In the genomic region with DNA sequence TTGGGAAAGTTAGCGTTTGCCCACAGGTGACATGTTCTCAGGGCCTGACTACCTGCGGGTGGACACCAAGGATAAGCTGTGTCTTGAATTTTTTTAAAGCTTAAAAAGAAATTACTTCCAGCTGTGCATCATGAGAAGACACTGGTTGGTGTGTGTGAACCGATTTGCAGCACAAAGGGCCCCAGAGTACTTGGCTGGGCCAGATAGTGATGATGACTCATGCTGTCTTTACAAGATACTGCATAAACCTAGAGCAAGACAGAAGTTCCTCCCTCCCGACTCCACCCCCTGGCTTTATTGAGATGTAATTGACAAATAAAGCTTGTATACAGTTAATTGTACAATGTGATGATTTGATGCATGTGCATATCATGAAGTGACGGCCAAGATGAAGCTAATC, we compare ENCODE assay signal across 10 cellular contexts.
A peak's percentile ranks its signal among the peaks of the same experiment; 100 is the strongest.
DNase-seq lines count a peak whose midpoint lies in the region; ATAC-seq and TF ChIP-seq lines count a peak whose summit lies in the region.
"Had no signal": no experiment of that assay in that cellular context is flagged by ENCODE, and none has a peak within 500 bp of the region (broad histone marks: within the 10 kb centered on the region; RNA-seq: fewer than 3 reads in every experiment).

No MANE protein-coding gene starts in this region.

- intact Hi-C loops in PC-9 (cut with micrococcal nuclease; ENCODE audit: unreplicated experiment) = no loop called here

- CTCF ChIA-PET in PC-9 (lab: Charles Lee) = interaction anchor here (0.7 kb wide), 1 partner anchor 77 kb away, joined by 3 read pairs; no protein-coding TSS in a partner anchor

- H3K27ac ChIP-seq in PC-9 (no peak overlapping the region), osteoblast (ENCODE audit: low read depth, low read length) (peak overlapping the region; percentile 77)
- H3K27ac ChIP-seq: ovary had no signal

- H3K27me3 ChIP-seq in PC-9 (ENCODE audit: insufficient read depth, low read depth) = no peaks in the 10 kb centered on the region
- no peaks in the 10 kb centered on the region for H3K27me3 ChIP-seq in osteoblast (ENCODE audit: insufficient read depth, low read length)
- H3K27me3 ChIP-seq: ovary had no signal

- H2AFZ ChIP-seq in PC-9 (no peak overlapping the region), osteoblast (ENCODE audit: low read length) (no peak overlapping the region)

- H3K4me2 ChIP-seq in PC-9 (no peak overlapping the region), osteoblast (ENCODE audit: insufficient read depth, low read length) (peak overlapping the region; percentile 7)

- ATAC-seq in GM19467 (IDR thresholded peaks at IDR 0.05; ENCODE audit: unreplicated experiment) (no peak), GM21381 (IDR thresholded peaks at IDR 0.05; ENCODE audit: unreplicated experiment) (no peak)

- H3K9me3 ChIP-seq in PC-9 (ENCODE audit: insufficient read depth, low read depth) (no peaks in the 10 kb centered on the region), osteoblast (ENCODE audit: low read depth, low read length) (no peaks in the 10 kb centered on the region)
- H3K9me3 ChIP-seq: ovary had no signal

- POLR2A ChIA-PET in PC-9 (lab: Charles Lee; ENCODE audit: unreplicated experiment) = no interaction called here

- no peaks in the 10 kb centered on the region for H4K20me1 ChIP-seq in PC-9 (ENCODE audit: insufficient read depth)
- H4K20me1 ChIP-seq in osteoblast (ENCODE audit: insufficient read depth, low read length) = no peaks in the 10 kb centered on the region

- H3K4me1 ChIP-seq in PC-9 (replicated peaks; ENCODE audit: insufficient read depth) = peaks cover 23% of the 10 kb centered on the region
- peaks cover 42% of the 10 kb centered on the region for H3K4me1 ChIP-seq in osteoblast (ENCODE audit: insufficient read depth, low read length)

- H3K79me2 ChIP-seq in PC-9 (ENCODE audit: low read depth) (no peaks in the 10 kb centered on the region), osteoblast (ENCODE audit: insufficient read depth, low read length) (no peaks in the 10 kb centered on the region)

- no peak for TF ChIP-seq CTCF in PC-9 (conservative IDR thresholded peaks at IDR 0.05)
- TF ChIP-seq CTCF in osteoblast (IDR thresholded peaks at IDR 0.05; ENCODE audit: extremely low read depth, low read depth, low read length) = no peak

- H3K9me2 ChIP-seq in PC-9 (ENCODE audit: insufficient read depth) = no peaks in the 10 kb centered on the region

- peaks cover 15% of the 10 kb centered on the region; the same call in 1 of the 2 replicates for H3F3A ChIP-seq in PC-9 (ENCODE audit: insufficient read depth, low read depth)

- no TSS peak for BruUV-seq in PC-9 (replicated peaks; lab: Mats Ljungman, UMichigan)

- H3K4me3 ChIP-seq in PC-9 = no peak overlapping the region
- H3K4me3 ChIP-seq in osteoblast (ENCODE audit: insufficient read depth, low read length) = no peak overlapping the region
- H3K4me3 ChIP-seq: ovary had no signal

- DNase-seq in GM03348 (ENCODE audit: low spot score) (peak; percentile 82), PC-9 (peak; percentile 21 to 39), fibroblast of gingiva (ENCODE audit: low read depth) (peak; percentile 91), osteoblast (ENCODE audit: insufficient read length, low spot score, missing footprints) (peak; percentile 86), NCI-H345 treated with DMSO at 0.1 percent for 48 hours (lab: John Stamatoyannopoulos, UW; ENCODE audit: unreplicated experiment) (no peak), GF-D8 (lab: John Stamatoyannopoulos, UW) (no peak)
- DNase-seq: SHP77 had no signal

- no peaks in the 10 kb centered on the region for H3K36me3 ChIP-seq in PC-9 (ENCODE audit: low read depth)
- no peaks in the 10 kb centered on the region for H3K36me3 ChIP-seq in osteoblast (ENCODE audit: insufficient read depth, low read length)
- H3K36me3 ChIP-seq: ovary had no signal

Comparison
In these comparisons a context has a peak if more than half of its experiments do, and no peak if none do; other contexts are left out.
1. DNase-seq: peak in GM03348 (single experiment), PC-9 (2 of 2), fibroblast of gingiva (single experiment) and osteoblast (single experiment); none in NCI-H345 treated with DMSO at 0.1 percent for 48 hours (single experiment) and GF-D8 (single experiment).